Comparison of ENCODE assay signal across 1 cellular context in genomic region chr13:23865898-23866297, GRCh38.
TF ChIP-seq lines count a peak whose summit lies in the region.

No MANE protein-coding gene starts in this region.

TF ChIP-seq in IMR-90, 13 proteins besides CTCF, POLR2A, EP300 and RAD21 (continued from another document):
- TF ChIP-seq CEBPB (IDR thresholded peaks at IDR 0.05; ENCODE audit: low read depth, low read length): no peak
- TF ChIP-seq FOS (IDR thresholded peaks at IDR 0.05; ENCODE audit: low read depth, low read length): no peak
- TF ChIP-seq NFE2L2 (IDR thresholded peaks at IDR 0.05; ENCODE audit: low read depth, low read length): no peak
- TF ChIP-seq SMC3 (IDR thresholded peaks at IDR 0.05; ENCODE audit: low read depth, low read length): no peak
- TF ChIP-seq RCOR1 (IDR thresholded peaks at IDR 0.05; ENCODE audit: insufficient replicate concordance, low read length): no peak
- no peak for TF ChIP-seq BHLHE40 (IDR thresholded peaks at IDR 0.05; ENCODE audit: low read depth, low read length)
- TF ChIP-seq, protein P1, sequence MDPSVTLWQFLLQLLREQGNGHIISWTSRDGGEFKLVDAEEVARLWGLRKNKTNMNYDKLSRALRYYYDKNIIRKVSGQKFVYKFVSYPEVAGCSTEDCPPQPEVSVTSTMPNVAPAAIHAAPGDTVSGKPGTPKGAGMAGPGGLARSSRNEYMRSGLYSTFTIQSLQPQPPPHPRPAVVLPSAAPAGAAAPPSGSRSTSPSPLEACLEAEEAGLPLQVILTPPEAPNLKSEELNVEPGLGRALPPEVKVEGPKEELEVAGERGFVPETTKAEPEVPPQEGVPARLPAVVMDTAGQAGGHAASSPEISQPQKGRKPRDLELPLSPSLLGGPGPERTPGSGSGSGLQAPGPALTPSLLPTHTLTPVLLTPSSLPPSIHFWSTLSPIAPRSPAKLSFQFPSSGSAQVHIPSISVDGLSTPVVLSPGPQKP (IDR thresholded peaks at IDR 0.05; ENCODE audit: borderline replicate concordance, low read depth, low read length): no peak
- TF ChIP-seq MAZ (IDR thresholded peaks at IDR 0.05; ENCODE audit: borderline replicate concordance, low read depth, low read length): no peak
- TF ChIP-seq CHD1 (IDR thresholded peaks at IDR 0.05; ENCODE audit: low read depth, low read length): no peak
- TF ChIP-seq MAFK (IDR thresholded peaks at IDR 0.05; ENCODE audit: low read depth, low read length): no peak
- TF ChIP-seq USF2 (IDR thresholded peaks at IDR 0.05; ENCODE audit: low read depth, low read length): no peak
TF ChIP-seq in IMR-90: peak in this region for 0.
